In the genomic region with DNA sequence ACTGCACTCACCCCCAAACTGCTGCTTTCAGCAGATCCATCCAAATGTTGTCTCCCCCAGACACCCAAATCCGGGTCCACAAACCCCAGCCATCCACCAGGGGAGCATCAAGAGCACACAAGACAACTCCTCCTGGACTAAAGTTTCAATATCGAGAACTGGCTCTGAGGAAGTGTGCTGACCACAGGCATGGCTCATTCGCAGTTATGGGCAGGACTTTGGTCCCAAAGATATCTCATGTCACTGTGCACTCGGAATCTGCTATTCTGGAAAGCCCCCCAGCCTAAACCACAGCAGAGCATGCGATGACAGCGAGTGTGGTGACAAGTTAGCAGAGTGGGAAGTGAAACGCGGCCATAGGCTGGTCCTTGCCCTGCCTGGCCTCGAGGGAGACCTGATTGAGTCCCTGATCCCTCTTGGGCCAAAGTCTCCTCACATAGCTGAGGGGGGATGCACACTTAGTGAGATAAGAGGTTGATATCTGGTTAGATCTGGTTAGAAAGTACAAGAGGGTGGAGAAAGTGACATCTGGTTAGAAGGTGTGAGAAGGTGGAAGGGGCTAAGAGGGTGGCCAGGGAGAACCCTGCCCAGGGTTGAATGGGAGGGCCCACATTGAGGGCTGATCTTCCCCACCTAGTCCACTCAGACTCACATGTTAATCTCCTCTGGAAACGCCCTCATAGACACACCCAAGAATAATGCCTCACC, we compare ENCODE assay signal across 8 cellular contexts.
DNase-seq lines count a peak whose midpoint lies in the region; ATAC-seq, FAIRE-seq and TF ChIP-seq lines count a peak whose summit lies in the region.

No MANE protein-coding gene starts in this region.

- in situ Hi-C loops in ACHN (cut with HindIII; ENCODE audit: low pct_ligation_motif_present, low pct_unique_long_range_greater_than_20kb, low sequenced_read_pairs): no loop called here

- no peak for TF ChIP-seq POLR2A in GM12891 (IDR thresholded peaks at IDR 0.05; ENCODE audit: low read depth, low read length)

- no peak overlapping the region for H3K27ac ChIP-seq in fibroblast of lung (ENCODE audit: insufficient read depth, low read length)

- H2AFZ ChIP-seq in fibroblast of lung (ENCODE audit: low read length): no peak overlapping the region

- H3K4me3 ChIP-seq in fibroblast of lung (replicated peaks in 1 of 4; ENCODE audit: control extremely low read depth in 1 of 4, insufficient read depth in 1 of 4, low read depth in 3 of 4, low read length in 4 of 4): no peak overlapping the region

- H3K4me2 ChIP-seq in fibroblast of lung (ENCODE audit: extremely low read depth, insufficient read depth, low read length): no peak overlapping the region

- no peak for DNase-seq in GM12891 (ENCODE audit: insufficient read length, low spot score)
- DNase-seq in HT1080 (ENCODE audit: low read depth): peak; percentile 21
- no peak for DNase-seq in fibroblast of lung (ENCODE audit: low read depth in 2 of 2)
- no peak for DNase-seq in HK-2 (ENCODE audit: unreplicated experiment)
- DNase-seq in ACHN: no peak
- no peak for DNase-seq in NCI-H1694 (lab: John Stamatoyannopoulos, UW)

- H3K9ac ChIP-seq in fibroblast of lung (ENCODE audit: insufficient read depth, low read length): no peak overlapping the region

- H3K9me3 ChIP-seq in fibroblast of lung (ENCODE audit: control insufficient read depth, insufficient read depth, low read depth, low read length): no peaks in the 10 kb centered on the region

- peak; percentile 59 for FAIRE-seq in GM12891 (lab: Jason Lieb, UNC)

- H3K4me1 ChIP-seq in fibroblast of lung (ENCODE audit: control insufficient read depth, extremely low read depth, insufficient read depth, low read length): peaks cover 24% of the 10 kb centered on the region

- H3K36me3 ChIP-seq in fibroblast of lung (ENCODE audit: control insufficient read depth, insufficient read depth, low read length): no peaks in the 10 kb centered on the region

- no peaks in the 10 kb centered on the region for H4K20me1 ChIP-seq in fibroblast of lung (ENCODE audit: control insufficient read depth, extremely low read depth, insufficient read depth, low read length)

- ATAC-seq in GM21515 (IDR thresholded peaks at IDR 0.05; ENCODE audit: unreplicated experiment): peak; percentile 71
- no peak for ATAC-seq in GM18519 (IDR thresholded peaks at IDR 0.05; ENCODE audit: low FRiP score, unreplicated experiment)

- no peaks in the 10 kb centered on the region for H3K79me2 ChIP-seq in fibroblast of lung (ENCODE audit: control insufficient read depth, insufficient read depth, low read length)

- H3K27me3 ChIP-seq in fibroblast of lung (ENCODE audit: control insufficient read depth, insufficient read depth, low read length): no peaks in the 10 kb centered on the region

- TF ChIP-seq CTCF in fibroblast of lung (conservative IDR thresholded peaks at IDR 0.05 in 1 of 2, IDR thresholded peaks at IDR 0.05 in 1 of 2; ENCODE audit: low read depth in 1 of 2, low read length in 2 of 2): peak; percentile 5

TF ChIP-seq in GM12891, 5 proteins besides CTCF, POLR2A, EP300 and RAD21:
- TF ChIP-seq SPI1 (IDR thresholded peaks at IDR 0.05; ENCODE audit: low read depth, low read length) (no peak; the same call in none of the 2 replicates), PAX5 (IDR thresholded peaks at IDR 0.05; ENCODE audit: insufficient read depth, low read length, severe bottlenecking) (no peak), POLR2AphosphoS5 (IDR thresholded peaks at IDR 0.05; ENCODE audit: low read depth, low read length) (no peak), TAF1 (IDR thresholded peaks at IDR 0.05; ENCODE audit: low read depth, low read length) (no peak), POU2F2 (IDR thresholded peaks at IDR 0.05; ENCODE audit: low read depth, low read length) (peak; percentile 47; the same call in 1 of the 2 replicates)
